16 cellular contexts compared by ENCODE assay signal in the genomic region with DNA sequence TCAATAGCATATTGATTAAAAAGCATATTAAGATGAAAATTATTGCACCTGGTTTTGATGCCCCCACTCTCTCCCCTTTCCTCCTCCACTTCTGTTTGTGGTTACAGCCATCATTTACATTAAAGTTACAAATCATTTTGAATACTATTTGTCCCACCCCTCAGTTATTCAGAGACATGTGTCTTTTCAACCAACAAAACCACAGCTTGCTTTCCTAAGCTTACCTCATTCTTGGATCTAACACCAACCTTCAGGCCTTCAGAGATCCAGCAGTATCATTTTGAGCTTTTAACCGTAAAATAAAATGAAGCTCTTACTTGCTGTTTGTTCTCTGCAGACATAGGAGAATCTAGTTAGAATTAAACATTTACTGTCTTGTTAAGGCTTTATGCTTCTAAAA. TPM values are rescaled to one million over a fixed set of nuclear protein-coding genes. Genes with fewer than 3 reads are reported as not detected.
DNase-seq lines count a peak whose midpoint lies in the region; ATAC-seq and TF ChIP-seq lines count a peak whose summit lies in the region.
"Had no signal": no experiment of that assay in that cellular context is flagged by ENCODE, and none has a peak within 500 bp of the region (broad histone marks: within the 10 kb centered on the region; RNA-seq: fewer than 3 reads in every experiment).

No MANE protein-coding gene starts in this region.

- H3K9me3 ChIP-seq in CD4-positive, CD25-positive, alpha-beta regulatory T cell (ENCODE audit: control insufficient read depth in 2 of 2, low read length in 2 of 2) = no peaks in the 10 kb centered on the region
- H3K9me3 ChIP-seq in Loucy (ENCODE audit: insufficient read depth, low read depth, low read length) (no peaks in the 10 kb centered on the region), SK-N-SH (no peaks in the 10 kb centered on the region), adrenal gland (replicated peaks in 1 of 3) (no peaks in the 10 kb centered on the region)

- H3F3A ChIP-seq in Loucy (ENCODE audit: low read depth) = no peaks in the 10 kb centered on the region
- H3F3A ChIP-seq in SK-N-SH (replicated peaks; ENCODE audit: insufficient read depth) = peaks cover 5% of the 10 kb centered on the region

- H3K4me3 Mint-ChIP-seq in activated CD4-positive, alpha-beta T cell treated with anti-CD3 and anti-CD28 coated beads for 36 hours = no peak overlapping the region
- no peak overlapping the region for H3K4me3 Mint-ChIP-seq in CD4-positive, CD25-positive, alpha-beta regulatory T cell
- H3K4me3 Mint-ChIP-seq in brain = peak overlapping the region in 2 of 5 experiments; percentile 6 to 76
- H3K4me3 Mint-ChIP-seq: GM23338 had no signal

- TF ChIP-seq RAD21 in SK-N-SH (IDR thresholded peaks at IDR 0.05; ENCODE audit: low read length) = no peak

- H3K79me2 ChIP-seq in Loucy (ENCODE audit: insufficient read depth, low read length) (peaks cover 88% of the 10 kb centered on the region), SK-N-SH (ENCODE audit: insufficient read depth) (no peaks in the 10 kb centered on the region)

- peaks cover 18% of the 10 kb centered on the region for H3K36me3 Mint-ChIP-seq in activated CD4-positive, alpha-beta T cell treated with anti-CD3 and anti-CD28 coated beads for 36 hours (ENCODE audit: low read depth)
- H3K36me3 Mint-ChIP-seq in CD4-positive, CD25-positive, alpha-beta regulatory T cell = peaks cover 22% of the 10 kb centered on the region
- peaks cover 38% of the 10 kb centered on the region for H3K36me3 Mint-ChIP-seq in brain

- TF ChIP-seq CTCF in Loucy (conservative IDR thresholded peaks at IDR 0.05; ENCODE audit: low read length) (no peak), brain (conservative IDR thresholded peaks at IDR 0.05) (no peak), SK-N-SH (IDR thresholded peaks at IDR 0.05) (no peak), adrenal gland (IDR thresholded peaks at IDR 0.05) (no peak)

- H4K20me1 ChIP-seq in Loucy (ENCODE audit: insufficient read depth, low read length, poor library complexity, severe bottlenecking) (peaks cover 13% of the 10 kb centered on the region), SK-N-SH (ENCODE audit: insufficient read depth) (no peaks in the 10 kb centered on the region)

- H3K9ac ChIP-seq in Loucy (ENCODE audit: low read depth, low read length, poor library complexity, severe bottlenecking) = peak overlapping the region; percentile 42
- no peak overlapping the region for H3K9ac ChIP-seq in SK-N-SH

- DNase-seq in activated CD4-positive, alpha-beta T cell treated with anti-CD3 and anti-CD28 coated beads for 36 hours = no peak
- no peak for DNase-seq in activated CD4-positive, alpha-beta T cell treated with anti-CD3 and anti-CD28 coated beads, Interleukin-2, amount 50 U/mL, for 4 hours
- DNase-seq in CD4-positive, CD25-positive, alpha-beta regulatory T cell = no peak
- no peak for DNase-seq in SK-N-SH
- no peak for DNase-seq in adrenal gland
- DNase-seq: AML-193, EL, NCI-H1105, NCI-H187 treated with DMSO at 0.1 percent for 48 hours, NCI-H2171 treated with DMSO at 0.1 percent for 48 hours, NCI-H510A, SHP77 had no signal

- H3K4me2 ChIP-seq in Loucy (ENCODE audit: low read depth, low read length, poor library complexity, severe bottlenecking) = peak overlapping the region; percentile 93
- H3K4me2 ChIP-seq in SK-N-SH = no peak overlapping the region
- H3K4me2 ChIP-seq: GM23338 had no signal

- no peak for TF ChIP-seq EP300 in SK-N-SH (IDR thresholded peaks at IDR 0.05; ENCODE audit: borderline replicate concordance in 1 of 2, low read depth in 1 of 2, low read length in 1 of 2)

- H3K36me3 ChIP-seq in CD4-positive, CD25-positive, alpha-beta regulatory T cell (ENCODE audit: control insufficient read depth, insufficient read depth, low read length) = no peaks in the 10 kb centered on the region
- no peaks in the 10 kb centered on the region; the same call in 1 of the 2 replicates for H3K36me3 ChIP-seq in Loucy (ENCODE audit: insufficient read depth, low read length)
- peaks cover 0 to 6% of the 10 kb centered on the region in 2 experiments for H3K36me3 ChIP-seq in SK-N-SH (replicated peaks in 1 of 2; ENCODE audit: control insufficient read depth in 1 of 2, insufficient read depth in 2 of 2, low read length in 1 of 2)
- no peaks in the 10 kb centered on the region for H3K36me3 ChIP-seq in adrenal gland (replicated peaks in 1 of 2)

- H3K27ac ChIP-seq in CD4-positive, CD25-positive, alpha-beta regulatory T cell (ENCODE audit: insufficient read depth, low read length, poor library complexity, severe bottlenecking) = no peak overlapping the region
- H3K27ac ChIP-seq in SK-N-SH (ENCODE audit: low read depth in 2 of 2, low read length in 1 of 2) (no peak overlapping the region), adrenal gland (no peak overlapping the region)

- H3K4me3 ChIP-seq in CD4-positive, CD25-positive, alpha-beta regulatory T cell (ENCODE audit: low read depth, low read length) = no peak overlapping the region
- H3K4me3 ChIP-seq in Loucy (ENCODE audit: low read length, poor library complexity, severe bottlenecking) (peak overlapping the region; percentile 26), SK-N-SH (ENCODE audit: low read depth in 2 of 2, low read length in 1 of 2) (no peak overlapping the region), adrenal gland (no peak overlapping the region)
- H3K4me3 ChIP-seq: GM23338 had no signal

- no peaks in the 10 kb centered on the region for H3K27me3 ChIP-seq in CD4-positive, CD25-positive, alpha-beta regulatory T cell (ENCODE audit: control insufficient read depth, insufficient read depth, low read length)
- H3K27me3 ChIP-seq in Loucy (ENCODE audit: insufficient read depth, low read length, poor library complexity, severe bottlenecking) = no peaks in the 10 kb centered on the region
- no peaks in the 10 kb centered on the region for H3K27me3 ChIP-seq in SK-N-SH (ENCODE audit: insufficient read depth)
- no peaks in the 10 kb centered on the region for H3K27me3 ChIP-seq in adrenal gland

- WGBS in SK-N-SH (ENCODE audit: low lambda C conversion rate) = 97% methylated on average over 1 of the region's 1 CpG
- 87 to 100% (median 92%) methylated on average over 1 of the region's 1 CpG for WGBS in adrenal gland, 4 donors

- H3K4me1 Mint-ChIP-seq in activated CD4-positive, alpha-beta T cell treated with anti-CD3 and anti-CD28 coated beads for 36 hours = peaks cover 81% of the 10 kb centered on the region
- H3K4me1 Mint-ChIP-seq in CD4-positive, CD25-positive, alpha-beta regulatory T cell = peaks cover 8 to 84% (median 36%) of the 10 kb centered on the region in 4 donors
- H3K4me1 Mint-ChIP-seq in brain = peaks cover 77% of the 10 kb centered on the region

- H3K27ac Mint-ChIP-seq in activated CD4-positive, alpha-beta T cell treated with anti-CD3 and anti-CD28 coated beads for 36 hours = peak overlapping the region; percentile 27
- peak overlapping the region in 2 of 3 donors; percentile 17 to 40 for H3K27ac Mint-ChIP-seq in CD4-positive, CD25-positive, alpha-beta regulatory T cell
- H3K27ac Mint-ChIP-seq in brain = peak overlapping the region in 4 of 5 experiments; percentile 7 to 69 (median 36)
- H3K27ac Mint-ChIP-seq: GM23338 had no signal

- TF ChIP-seq POLR2A in adrenal gland (IDR thresholded peaks at IDR 0.05) = no peak

- peaks cover 38% of the 10 kb centered on the region for H3K4me1 ChIP-seq in CD4-positive, CD25-positive, alpha-beta regulatory T cell (ENCODE audit: control insufficient read depth, insufficient read depth, low read length, poor library complexity, severe bottlenecking)
- H3K4me1 ChIP-seq in Loucy (ENCODE audit: insufficient read depth, low read length, poor library complexity, severe bottlenecking) = peaks cover 84% of the 10 kb centered on the region
- peaks cover 18 to 41% of the 10 kb centered on the region in 2 experiments for H3K4me1 ChIP-seq in SK-N-SH (ENCODE audit: control insufficient read depth in 1 of 2, insufficient read depth in 2 of 2, low read depth in 1 of 2, low read length in 1 of 2)
- peaks cover 8 to 13% of the 10 kb centered on the region in 2 donors for H3K4me1 ChIP-seq in adrenal gland (replicated peaks in 1 of 2)

- CTCF ChIA-PET in activated CD4-positive, alpha-beta T cell treated with anti-CD3 and anti-CD28 coated beads for 36 hours (lab: Charles Lee) = interaction anchor here (0.9 to 3.6 kb wide), 9 partner anchors 9 to 216 kb away, joined by 3 to 22 read pairs (median 6); no protein-coding TSS in a partner anchor
- CTCF ChIA-PET in SK-N-SH (lab: Yijun Ruan, JAX) = interaction anchor here (0.7 to 1.7 kb wide), 4 partner anchors 9 to 67 kb away, joined by 3 to 7 read pairs (median 3); no protein-coding TSS in a partner anchor

- intact Hi-C loops in activated CD4-positive, alpha-beta T cell treated with anti-CD3 and anti-CD28 coated beads for 36 hours (cut with DNase I, micrococcal nuclease) = loop anchor here in 1 of 2 experiments (10.0 kb wide), 2 partner anchors 318 to 1208 kb away; partner anchors contain the start of gene XRN1
- intact Hi-C loops in adrenal gland (cut with DNase I) = no loop called here

- no peak for ATAC-seq in activated CD4-positive, alpha-beta T cell treated with anti-CD3 and anti-CD28 coated beads for 36 hours
- no peak for ATAC-seq in CD4-positive, CD25-positive, alpha-beta regulatory T cell (ENCODE audit: low read depth in 2 of 2)
- no peak for ATAC-seq in GM21576 (IDR thresholded peaks at IDR 0.05; ENCODE audit: unreplicated experiment)
- ATAC-seq: GM23338 had no signal

- POLR2A ChIA-PET in activated CD4-positive, alpha-beta T cell treated with anti-CD3 and anti-CD28 coated beads for 36 hours (lab: Charles Lee) = interaction anchor here (0.7 to 1.0 kb wide), 2 partner anchors 9 to 70 kb away, joined by 3 read pairs; no protein-coding TSS in a partner anchor
- POLR2A ChIA-PET in SK-N-SH (lab: Yijun Ruan, JAX) = no interaction called here

- H3K27me3 Mint-ChIP-seq in activated CD4-positive, alpha-beta T cell treated with anti-CD3 and anti-CD28 coated beads for 36 hours = no peaks in the 10 kb centered on the region
- H3K27me3 Mint-ChIP-seq in CD4-positive, CD25-positive, alpha-beta regulatory T cell = peaks cover 4% of the 10 kb centered on the region
- peaks cover 5% of the 10 kb centered on the region for H3K27me3 Mint-ChIP-seq in brain

- H3K9me2 ChIP-seq in Loucy (replicated peaks; ENCODE audit: low read depth, low read length) (no peaks in the 10 kb centered on the region), SK-N-SH (no peaks in the 10 kb centered on the region)

- no peaks in the 10 kb centered on the region for H3K9me3 Mint-ChIP-seq in activated CD4-positive, alpha-beta T cell treated with anti-CD3 and anti-CD28 coated beads for 36 hours (ENCODE audit: low read depth)
- no peaks in the 10 kb centered on the region for H3K9me3 Mint-ChIP-seq in CD4-positive, CD25-positive, alpha-beta regulatory T cell
- H3K9me3 Mint-ChIP-seq in brain = no peaks in the 10 kb centered on the region
- H3K9me3 Mint-ChIP-seq: GM23338 had no signal

- H2AFZ ChIP-seq in Loucy (ENCODE audit: low read length) = no peak overlapping the region
- no peak overlapping the region for H2AFZ ChIP-seq in SK-N-SH (ENCODE audit: low read depth)
- H2AFZ ChIP-seq: GM23338 had no signal

RNA-seq across cellular contexts. Expression of gene PXYLP1, which starts 4.7 kb away (rescaled TPM):
- total RNA-seq in activated CD4-positive, alpha-beta T cell treated with anti-CD3 and anti-CD28 coated beads for 36 hours = 10 to 100 TPM; 10.3 to 12.2 TPM
- 9.8 TPM for total RNA-seq in CD4-positive, CD25-positive, alpha-beta regulatory T cell
- 10 to 100 TPM in 2 of 4 donors, 1 to 10 TPM in 2; 3.8 to 11.3 (median 7.8) TPM for polyA plus RNA-seq in CD4-positive, CD25-positive, alpha-beta regulatory T cell
- polyA plus RNA-seq in brain (ENCODE audit: insufficient read depth, low read depth, low replicate concordance) (21.3 TPM), SK-N-SH (2012; rRNA removed) (8.6 and 12.1 TPM in 2 replicates), adrenal gland (1 to 10 TPM; 6.3 to 7.5 (median 6.6) TPM)
- 8.4 and 8.8 TPM in 2 replicates for polyA plus RNA-seq in SK-N-SH (2012; cell fraction: cytosol; rRNA removed)
- polyA plus RNA-seq in SK-N-SH (2012; cell fraction: nucleus; rRNA removed) = 11.6 and 16.9 TPM in 2 replicates
- total RNA-seq in adrenal gland = 10 to 100 TPM in 2 of 8 donors, 1 to 10 TPM in 6; 5.5 to 22.7 (median 9.1) TPM
